15 cellular contexts compared by ENCODE assay signal in the genomic region with DNA sequence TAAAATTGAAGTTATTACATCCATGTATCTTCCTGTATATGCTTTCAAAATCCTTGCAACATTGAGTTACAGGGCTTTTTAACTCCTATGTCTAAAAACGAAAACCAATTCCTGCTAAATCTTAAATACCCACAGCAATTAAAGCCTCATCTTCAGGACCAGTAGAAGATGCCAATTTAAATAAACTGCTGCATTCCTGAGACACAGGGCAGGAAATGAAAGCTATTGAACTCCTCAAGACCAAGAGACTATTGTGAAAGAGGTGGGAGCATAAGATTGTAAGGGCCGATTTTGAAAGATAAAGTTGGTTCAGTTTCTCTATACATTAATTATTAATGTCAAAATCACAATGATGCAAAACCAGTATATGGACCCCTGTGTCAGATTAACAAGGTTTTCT. TPM values are rescaled to one million over a fixed set of nuclear protein-coding genes. Genes with fewer than 3 reads are reported as not detected.
"Had no signal": no experiment of that assay in that cellular context is flagged by ENCODE, and none has a peak within 500 bp of the region (broad histone marks: within the 10 kb centered on the region; RNA-seq: fewer than 3 reads in every experiment).

No MANE protein-coding gene starts in this region.

RNA-seq across cellular contexts. Expression of a gene that starts 28.7 kb away (rescaled TPM):
- total RNA-seq: activated B cell treated with CpG ODN at 0.5 μM for 24 hours; activated CD4-positive, alpha-beta memory T cell treated with anti-CD3 and anti-CD28 coated beads for 36 hours; activated CD4-positive, alpha-beta memory T cell treated with anti-CD3 and anti-CD28 coated beads, Interleukin-2, amount 10 ng/mL, durations not matched to agents 7 days and 5 days; activated CD4-positive, alpha-beta T cell treated with anti-CD3 and anti-CD28 coated beads for 36 hours; activated CD4-positive, alpha-beta T cell treated with anti-CD3 and anti-CD28 coated beads, Interleukin-2, amount 10 ng/mL, durations not matched to agents 24 days and 14 days; activated CD4-positive, alpha-beta T cell treated with anti-CD3 and anti-CD28 coated beads, Interleukin-2, amount 10 ng/mL, durations not matched to agents 7 days and 5 days; activated CD8-positive, alpha-beta memory T cell treated with anti-CD3 and anti-CD28 coated beads for 36 hours; activated CD8-positive, alpha-beta memory T cell treated with anti-CD3 and anti-CD28 coated beads, Interleukin-2, amount 10 ng/mL, durations not matched to agents 7 days and 5 days; activated CD8-positive, alpha-beta T cell treated with anti-CD3 and anti-CD28 coated beads for 36 hours; activated CD8-positive, alpha-beta T cell treated with anti-CD3 and anti-CD28 coated beads, Interleukin-2, amount 10 ng/mL, durations not matched to agents 7 days and 5 days; T-cell; T-helper 1 cell treated with Interleukin-12 subunit alpha and Interleukin-12 subunit beta and Interleukin-4 antibody, amounts not matched to agents 30 ng/mL and 1 ng/mL, for 36 hours; T-helper 17 cell; T-helper 2 cell treated with Interferon-gamma antibody and Interleukin-4, amounts not matched to agents 100 ng/mL and 5 ng/mL, for 36 hours; WTC11 had no signal
